ENCODE assay signal across 16 cellular contexts in genomic region chr4:180794352-180794751, GRCh38.
DNase-seq lines count a peak whose midpoint lies in the region; ATAC-seq and TF ChIP-seq lines count a peak whose summit lies in the region.
"Had no signal": no experiment of that assay in that cellular context is flagged by ENCODE, and none has a peak within 500 bp of the region (broad histone marks: within the 10 kb centered on the region; RNA-seq: fewer than 3 reads in every experiment).

No MANE protein-coding gene starts in this region.

- DNase-seq in GF-D8 (lab: John Stamatoyannopoulos, UW), result peak; percentile 49
- DNase-seq in NOMO-1 treated with DMSO at 0.1 percent for 48 hours (lab: John Stamatoyannopoulos, UW; ENCODE audit: unreplicated experiment), result peak; percentile 91
- DNase-seq in SKM-1 treated with dmso at 0.1 percent for 144 hours (lab: John Stamatoyannopoulos, UW; ENCODE audit: unreplicated experiment), result peak; percentile 88
- no peak for DNase-seq in thyroid gland
- DNase-seq in stimulated activated CD4-positive, alpha-beta T cell treated with anti-CD3 and anti-CD28 coated beads, Interleukin-1b, Interleukin-23, amount 100 ng/mL, for 48 hours, result no peak
- DNase-seq in activated CD8-positive, alpha-beta T cell treated with anti-CD3 and anti-CD28 coated beads, Interleukin-2, amount 10 ng/mL, durations not matched to agents 7 days and 5 days, result no peak
- DNase-seq: CD4-positive, alpha-beta memory T cell; DND-41; NCI-H1092 treated with DMSO at 0.1 percent for 48 hours; NCI-H1694 treated with DMSO at 0.1 percent for 48 hours; NCI-H446; PC-3 had no signal

- H3K4me1 ChIP-seq in neutrophil (ENCODE audit: control insufficient read depth in 1 of 2, insufficient read depth in 1 of 2, low read depth in 1 of 2, low read length in 1 of 2), result peaks cover 18 to 42% of the 10 kb centered on the region in 2 experiments
- H3K4me1 ChIP-seq in thyroid gland, result no peaks in the 10 kb centered on the region

- no peak for TF ChIP-seq CTCF in neutrophil (IDR thresholded peaks at IDR 0.05)
- no peak for TF ChIP-seq CTCF in thyroid gland (IDR thresholded peaks at IDR 0.05)

- peak overlapping the region; percentile 66 for H3K27ac ChIP-seq in neutrophil
- no peak overlapping the region for H3K27ac ChIP-seq in thyroid gland

- CTCF ChIA-PET in activated CD8-positive, alpha-beta T cell treated with anti-CD3 and anti-CD28 coated beads, Interleukin-2, amount 10 ng/mL, durations not matched to agents 7 days and 5 days (lab: Charles Lee), result no interaction called here

- no peak overlapping the region for H3K27ac Mint-ChIP-seq in activated CD8-positive, alpha-beta T cell treated with anti-CD3 and anti-CD28 coated beads, Interleukin-2, amount 10 ng/mL, durations not matched to agents 7 days and 5 days
- H3K27ac Mint-ChIP-seq: CD4-positive, alpha-beta memory T cell; T-helper 1 cell treated with Interleukin-12 subunit alpha and Interleukin-12 subunit beta and Interleukin-4 antibody, amounts not matched to agents 30 μg/mL and 1 μg/mL, for 36 hours had no signal

- no peak overlapping the region for H3K4me3 Mint-ChIP-seq in activated CD8-positive, alpha-beta T cell treated with anti-CD3 and anti-CD28 coated beads, Interleukin-2, amount 10 ng/mL, durations not matched to agents 7 days and 5 days
- H3K4me3 Mint-ChIP-seq: CD4-positive, alpha-beta memory T cell; T-helper 1 cell treated with Interleukin-12 subunit alpha and Interleukin-12 subunit beta and Interleukin-4 antibody, amounts not matched to agents 30 μg/mL and 1 μg/mL, for 36 hours had no signal

- no peaks in the 10 kb centered on the region for H3K27me3 Mint-ChIP-seq in activated CD8-positive, alpha-beta T cell treated with anti-CD3 and anti-CD28 coated beads, Interleukin-2, amount 10 ng/mL, durations not matched to agents 7 days and 5 days (ENCODE audit: low read depth)
- H3K27me3 Mint-ChIP-seq: CD4-positive, alpha-beta memory T cell had no signal

- H3K36me3 Mint-ChIP-seq in activated CD8-positive, alpha-beta T cell treated with anti-CD3 and anti-CD28 coated beads, Interleukin-2, amount 10 ng/mL, durations not matched to agents 7 days and 5 days (ENCODE audit: low read depth), result no peaks in the 10 kb centered on the region
- H3K36me3 Mint-ChIP-seq: CD4-positive, alpha-beta memory T cell had no signal

- H3K9me3 Mint-ChIP-seq in activated CD8-positive, alpha-beta T cell treated with anti-CD3 and anti-CD28 coated beads, Interleukin-2, amount 10 ng/mL, durations not matched to agents 7 days and 5 days (ENCODE audit: insufficient read depth), result no peaks in the 10 kb centered on the region

- H3K27me3 ChIP-seq in neutrophil, result no peaks in the 10 kb centered on the region
- no peaks in the 10 kb centered on the region for H3K27me3 ChIP-seq in thyroid gland

- WGBS in thyroid gland, 2 donors, result 69 to 71% methylated on average over 1 of the region's 1 CpG

- H3K4me3 ChIP-seq in neutrophil (ENCODE audit: low read depth in 1 of 2, low read length in 1 of 2), result no peak overlapping the region
- no peak overlapping the region for H3K4me3 ChIP-seq in thyroid gland (replicated peaks in 1 of 3)
- H3K4me3 ChIP-seq: HAP-1 had no signal

- H3K36me3 ChIP-seq in neutrophil, result no peaks in the 10 kb centered on the region
- no peaks in the 10 kb centered on the region for H3K36me3 ChIP-seq in thyroid gland
- H3K36me3 ChIP-seq: HAP-1 had no signal

- intact Hi-C loops in thyroid gland (cut with DNase I), result no loop called here

- no peak for TF ChIP-seq POLR2A in thyroid gland (IDR thresholded peaks at IDR 0.05)

- H3K9me3 ChIP-seq in neutrophil (no peaks in the 10 kb centered on the region), thyroid gland (no peaks in the 10 kb centered on the region)
- H3K9me3 ChIP-seq: HAP-1 had no signal

- no peaks in the 10 kb centered on the region for H3K4me1 Mint-ChIP-seq in activated CD8-positive, alpha-beta T cell treated with anti-CD3 and anti-CD28 coated beads, Interleukin-2, amount 10 ng/mL, durations not matched to agents 7 days and 5 days (ENCODE audit: low read depth)
- H3K4me1 Mint-ChIP-seq: CD4-positive, alpha-beta memory T cell had no signal

- POLR2A ChIA-PET in activated CD8-positive, alpha-beta T cell treated with anti-CD3 and anti-CD28 coated beads, Interleukin-2, amount 10 ng/mL, durations not matched to agents 7 days and 5 days (lab: Charles Lee), result no interaction called here

- no peak for ATAC-seq in GM18517 (IDR thresholded peaks at IDR 0.05; ENCODE audit: unreplicated experiment)
- no peak for ATAC-seq in activated CD8-positive, alpha-beta T cell treated with anti-CD3 and anti-CD28 coated beads, Interleukin-2, amount 10 ng/mL, durations not matched to agents 7 days and 5 days
- ATAC-seq: PC-3 had no signal

Comparison
In these comparisons a context has a peak if more than half of its experiments do, and no peak if none do; other contexts are left out.
1. DNase-seq: peak in GF-D8 (single experiment), NOMO-1 treated with DMSO at 0.1 percent for 48 hours (single experiment) and SKM-1 treated with dmso at 0.1 percent for 144 hours (single experiment); none in thyroid gland (0 of 2), stimulated activated CD4-positive, alpha-beta T cell treated with anti-CD3 and anti-CD28 coated beads, Interleukin-1b, Interleukin-23, amount 100 ng/mL, for 48 hours (single experiment) and activated CD8-positive, alpha-beta T cell treated with anti-CD3 and anti-CD28 coated beads, Interleukin-2, amount 10 ng/mL, durations not matched to agents 7 days and 5 days (single experiment).